14 cellular contexts compared by ENCODE assay signal in genomic region chr4:89305028-89305427, GRCh38. TPM values are rescaled to one million over a fixed set of nuclear protein-coding genes. Genes with fewer than 3 reads are reported as not detected.
A peak's percentile ranks its signal among the peaks of the same experiment; 100 is the strongest.
DNase-seq lines count a peak whose midpoint lies in the region; ATAC-seq, FAIRE-seq and TF ChIP-seq lines count a peak whose summit lies in the region.
"Had no signal": no experiment of that assay in that cellular context is flagged by ENCODE, and none has a peak within 500 bp of the region (broad histone marks: within the 10 kb centered on the region; RNA-seq: fewer than 3 reads in every experiment).

No MANE protein-coding gene starts in this region.

- CTCF ChIA-PET in A549 (lab: Yijun Ruan, JAX) = interaction anchor here (0.9 kb wide), 1 partner anchor 50 kb away, joined by 3 read pairs; no protein-coding TSS in a partner anchor
- CTCF ChIA-PET in CD4-positive, alpha-beta memory T cell (lab: Charles Lee; ENCODE audit: partially characterized antibody) = interaction anchor here (0.9 to 14.5 kb wide), 9 partner anchors 10 to 130 kb away, joined by 3 to 285 read pairs (median 4); no protein-coding TSS in a partner anchor

- POLR2A ChIA-PET in A549 (lab: Yijun Ruan, JAX) = interaction anchor here (0.9 kb wide), 1 partner anchor 30 kb away, joined by 3 read pairs; no protein-coding TSS in a partner anchor
- POLR2A ChIA-PET in CD4-positive, alpha-beta memory T cell (lab: Charles Lee; ENCODE audit: partially characterized antibody) = interaction anchor here (1.1 to 15.1 kb wide), 7 partner anchors 9 to 59 kb away, joined by 3 to 453 read pairs (median 19); no protein-coding TSS in a partner anchor

- intact Hi-C loops in CD4-positive, alpha-beta memory T cell (cut with micrococcal nuclease) = loop anchor here (10.0 kb wide), 1 partner anchor 710 kb away; the partner anchor contains the start of gene HERC3

- H3K4me3 Mint-ChIP-seq in CD4-positive, alpha-beta memory T cell = peak overlapping the region; percentile 95 to 100 (median 99)
- peak overlapping the region; percentile 90 for H3K4me3 Mint-ChIP-seq in activated T-helper 17 cell treated with anti-CD3 and anti-CD28 coated beads, Interleukin-2, amount 50 U/mL, for 72 hours
- H3K4me3 Mint-ChIP-seq: activated B cell treated with CpG ODN at 0.5 μM for 24 hours; stimulated activated memory B cell treated with anti-CD40 and anti-IgM and Interleukin-4, amounts not matched to agents 10 μg/mL and 1 μg/mL and 100 μg/mL, for 72 hours had no signal

- H3K4me1 ChIP-seq in A549 (peaks cover 38% of the 10 kb centered on the region), mucosa of rectum (ENCODE audit: control insufficient read depth in 2 of 2, insufficient read depth in 2 of 2, low read length in 2 of 2) (peaks cover 18 to 39% of the 10 kb centered on the region in 2 donors)
- H3K4me1 ChIP-seq in CD4-positive, alpha-beta memory T cell (ENCODE audit: insufficient read depth, low read length) = peaks cover 69% of the 10 kb centered on the region

- peak overlapping the region; percentile 78 to 93 for H3K27ac ChIP-seq in A549
- peak overlapping the region; percentile 87 for H3K27ac ChIP-seq in CD4-positive, alpha-beta memory T cell (ENCODE audit: low read depth, low read length)
- H3K27ac ChIP-seq in mucosa of rectum (ENCODE audit: low read depth in 2 of 2, low read length in 2 of 2) = peak overlapping the region; percentile 80 to 86

- 7% methylated on average over 3 of the region's 3 CpGs for WGBS in A549 (ENCODE audit: missing lambda C conversion rate)

- ATAC-seq in A549 (peak in 1 of 2 experiments; percentile 11; a peak in 2 of 6 replicates), GM21717 (IDR thresholded peaks at IDR 0.05; ENCODE audit: unreplicated experiment) (no peak), GM18519 (IDR thresholded peaks at IDR 0.05; ENCODE audit: low FRiP score, unreplicated experiment) (no peak)
- ATAC-seq in activated T-helper 17 cell treated with anti-CD3 and anti-CD28 coated beads, Interleukin-2, amount 50 U/mL, for 72 hours (replicated peaks) = no peak
- ATAC-seq: stimulated activated memory B cell treated with anti-CD40 and anti-IgM and Interleukin-4, amounts not matched to agents 10 μg/mL and 1 μg/mL and 100 μg/mL, for 72 hours had no signal

- peak overlapping the region; percentile 98 for H3K4me2 ChIP-seq in A549

- H3K4me3 ChIP-seq in A549 = peak overlapping the region; percentile 80
- peak overlapping the region; percentile 85 to 100 for H3K4me3 ChIP-seq in CD4-positive, alpha-beta memory T cell (ENCODE audit: low read length in 2 of 2)
- peak overlapping the region; percentile 52 to 94 for H3K4me3 ChIP-seq in mucosa of rectum (ENCODE audit: low read length in 2 of 2)

- no peak for TF ChIP-seq EP300 in A549 (IDR thresholded peaks at IDR 0.05)

- H3K9me3 ChIP-seq in A549 (no peaks in the 10 kb centered on the region), mucosa of rectum (ENCODE audit: control insufficient read depth in 2 of 2, low read length in 2 of 2) (no peaks in the 10 kb centered on the region)
- H3K9me3 ChIP-seq in CD4-positive, alpha-beta memory T cell (ENCODE audit: control insufficient read depth in 1 of 2, low read length in 2 of 2) = no peaks in the 10 kb centered on the region
- H3K9me3 ChIP-seq: pancreas had no signal

- TF ChIP-seq POLR2A in A549 (IDR thresholded peaks at IDR 0.05; ENCODE audit: low read length) = no peak

- peaks cover 37 to 83% (median 59%) of the 10 kb centered on the region in 4 donors for H3K4me1 Mint-ChIP-seq in CD4-positive, alpha-beta memory T cell
- H3K4me1 Mint-ChIP-seq in activated T-helper 17 cell treated with anti-CD3 and anti-CD28 coated beads, Interleukin-2, amount 50 U/mL, for 72 hours = peaks cover 18% of the 10 kb centered on the region

- FAIRE-seq in A549 (lab: Jason Lieb, UNC) = no peak
- FAIRE-seq: pancreas had no signal

- no peaks in the 10 kb centered on the region for H3K9me3 Mint-ChIP-seq in CD4-positive, alpha-beta memory T cell
- no peaks in the 10 kb centered on the region for H3K9me3 Mint-ChIP-seq in activated T-helper 17 cell treated with anti-CD3 and anti-CD28 coated beads, Interleukin-2, amount 50 U/mL, for 72 hours
- H3K9me3 Mint-ChIP-seq: activated B cell treated with CpG ODN at 0.5 μM for 24 hours; stimulated activated memory B cell treated with anti-CD40 and anti-IgM and Interleukin-4, amounts not matched to agents 10 μg/mL and 1 μg/mL and 100 μg/mL, for 72 hours had no signal

- H3K27me3 Mint-ChIP-seq in CD4-positive, alpha-beta memory T cell = no peaks in the 10 kb centered on the region
- no peaks in the 10 kb centered on the region for H3K27me3 Mint-ChIP-seq in activated T-helper 17 cell treated with anti-CD3 and anti-CD28 coated beads, Interleukin-2, amount 50 U/mL, for 72 hours

- TF ChIP-seq CTCF in A549 (IDR thresholded peaks at IDR 0.05) = no peak

- H3K36me3 ChIP-seq in CD4-positive, alpha-beta memory T cell (ENCODE audit: insufficient read depth, low read length) = no peaks in the 10 kb centered on the region
- H3K36me3 ChIP-seq in mucosa of rectum (ENCODE audit: control insufficient read depth in 2 of 2, insufficient read depth in 2 of 2, low read length in 2 of 2) = no peaks in the 10 kb centered on the region
- H3K36me3 ChIP-seq: pancreas had no signal

- H3K27me3 ChIP-seq in CD4-positive, alpha-beta memory T cell (ENCODE audit: insufficient read depth, low read length) = no peaks in the 10 kb centered on the region
- no peaks in the 10 kb centered on the region for H3K27me3 ChIP-seq in mucosa of rectum (ENCODE audit: control insufficient read depth in 2 of 2, insufficient read depth in 2 of 2, low read length in 2 of 2)
- H3K27me3 ChIP-seq: pancreas had no signal

- H3K27ac Mint-ChIP-seq in CD4-positive, alpha-beta memory T cell = peak overlapping the region; percentile 87 to 99 (median 98)
- peak overlapping the region; percentile 85 for H3K27ac Mint-ChIP-seq in activated T-helper 17 cell treated with anti-CD3 and anti-CD28 coated beads, Interleukin-2, amount 50 U/mL, for 72 hours
- H3K27ac Mint-ChIP-seq: activated B cell treated with CpG ODN at 0.5 μM for 24 hours; stimulated activated memory B cell treated with anti-CD40 and anti-IgM and Interleukin-4, amounts not matched to agents 10 μg/mL and 1 μg/mL and 100 μg/mL, for 72 hours had no signal

- peaks cover 20 to 31% of the 10 kb centered on the region in 2 donors for H3K36me3 Mint-ChIP-seq in CD4-positive, alpha-beta memory T cell
- peaks cover 43% of the 10 kb centered on the region for H3K36me3 Mint-ChIP-seq in activated T-helper 17 cell treated with anti-CD3 and anti-CD28 coated beads, Interleukin-2, amount 50 U/mL, for 72 hours (ENCODE audit: low read depth)
- H3K36me3 Mint-ChIP-seq: stimulated activated memory B cell treated with anti-CD40 and anti-IgM and Interleukin-4, amounts not matched to agents 10 μg/mL and 1 μg/mL and 100 μg/mL, for 72 hours had no signal

- TF ChIP-seq RAD21 in A549 (conservative IDR thresholded peaks at IDR 0.05 in 1 of 2, IDR thresholded peaks at IDR 0.05 in 1 of 2) = no peak

- H3K9ac ChIP-seq in mucosa of rectum (ENCODE audit: low read depth in 1 of 2, low read length in 2 of 2) = peak overlapping the region; percentile 34 to 44

- DNase-seq in A549 (ENCODE audit: low read depth in 1 of 2, low spot score in 1 of 2) = peak in 1 of 2 experiments; percentile 46
- DNase-seq in CD4-positive, alpha-beta memory T cell = no peak
- no peak for DNase-seq in activated gamma-delta T cell treated with Interleukin-2 at 50 U/mL for 16 hours
- DNase-seq: activated B cell treated with CpG ODN at 0.5 μM for 24 hours; amygdala; COR-L47; effector CD4-positive, alpha-beta T cell; pancreas; stimulated activated CD4-positive, alpha-beta T cell treated with anti-CD3 and anti-CD28 coated beads, Interleukin-1b, Interleukin-23, amount 100 ng/mL, for 48 hours had no signal

TF ChIP-seq in A549, 52 proteins besides CTCF, POLR2A, EP300 and RAD21:
- TF ChIP-seq REST (IDR thresholded peaks at IDR 0.05) = no peak
- TF ChIP-seq RNF2 (IDR thresholded peaks at IDR 0.05; ENCODE audit: borderline replicate concordance, low read depth) = no peak

RNA-seq across cellular contexts. Expression of gene GPRIN3, which starts 2.6 kb away (rescaled TPM):
- 18.7 and 23.2 TPM in 2 replicates for polyA plus RNA-seq in A549 (2011; rRNA removed)
- 1.9 and 2.6 TPM in 2 replicates for polyA plus RNA-seq in A549 (2012; cell fraction: cytosol; rRNA removed)
- polyA plus RNA-seq in A549 (2012; cell fraction: nucleus; rRNA removed) = 2.9 and 4.5 TPM in 2 replicates
- polyA plus RNA-seq in A549 (2017; fragmentation: RNase III; extraction: RNeasy Plus Mini Kit Qiagen cat#74134 plus additional on column Dnase treatment) = 5.8 to 6.8 TPM (median 6.4 TPM) in 3 replicates
- 47.3 and 56.1 TPM in 2 replicates for polyA minus RNA-seq in A549 (2011; rRNA and poly(A)+ RNA removed)
- total RNA-seq in CD4-positive, alpha-beta memory T cell = 10 to 100 TPM; 32.5 TPM
- polyA plus RNA-seq in CD4-positive, alpha-beta memory T cell = 10 to 100 TPM in 1 of 2 donors, 1 to 10 TPM in 1; 6.9 to 18.9 TPM
- total RNA-seq in activated T-helper 17 cell treated with anti-CD3 and anti-CD28 coated beads, Interleukin-2, amount 50 U/mL, for 72 hours = 10 to 100 TPM; 43.5 to 69.7 TPM
